In genomic region chr12:78146365-78146772, GRCh38 we compare ENCODE assay signal across 8 cellular contexts.
DNase-seq lines count a peak whose midpoint lies in the region; ATAC-seq, FAIRE-seq and TF ChIP-seq lines count a peak whose summit lies in the region.

No MANE protein-coding gene starts in this region.

- H3K36me3 Mint-ChIP-seq in astrocyte (ENCODE audit: low read depth, unreplicated experiment): no peaks in the 10 kb centered on the region
- no peaks in the 10 kb centered on the region for H3K36me3 Mint-ChIP-seq in activated T-helper 17 cell treated with anti-CD3 and anti-CD28 coated beads, Interleukin-2, amount 50 U/mL, for 72 hours (ENCODE audit: low read depth)

- H3K4me3 Mint-ChIP-seq in astrocyte (ENCODE audit: unreplicated experiment): no peak overlapping the region
- no peak overlapping the region for H3K4me3 Mint-ChIP-seq in activated T-helper 17 cell treated with anti-CD3 and anti-CD28 coated beads, Interleukin-2, amount 50 U/mL, for 72 hours

- H3K79me2 ChIP-seq in astrocyte (ENCODE audit: insufficient read depth, low read length) (no peaks in the 10 kb centered on the region), HepG2 (ENCODE audit: insufficient read depth, low read length) (no peaks in the 10 kb centered on the region)

- H3K27ac Mint-ChIP-seq in astrocyte (ENCODE audit: unreplicated experiment): no peak overlapping the region
- no peak overlapping the region for H3K27ac Mint-ChIP-seq in activated T-helper 17 cell treated with anti-CD3 and anti-CD28 coated beads, Interleukin-2, amount 50 U/mL, for 72 hours

- H3K4me2 ChIP-seq in astrocyte (ENCODE audit: low read length) (no peak overlapping the region), HepG2 (ENCODE audit: low read depth, low read length) (no peak overlapping the region)

- intact Hi-C loops in HepG2 (cut with micrococcal nuclease; ENCODE audit: unreplicated experiment): no loop called here

- TF ChIP-seq EP300 in HepG2 (IDR thresholded peaks at IDR 0.05; ENCODE audit: low read depth in 2 of 2, low read length in 2 of 2): no peak
- no peak for TF ChIP-seq EP300 in HepG2 (CRISPR knock-in tag; IDR thresholded peaks at IDR 0.05; ENCODE audit: borderline replicate concordance)

- TF ChIP-seq CTCF in GM06990 (IDR thresholded peaks at IDR 0.05; ENCODE audit: insufficient read depth, low read length, poor library complexity, severe bottlenecking) (peak; percentile 79), HFF-Myc (IDR thresholded peaks at IDR 0.05; ENCODE audit: low read depth, low read length, missing control alignments) (peak; percentile 70), astrocyte (IDR thresholded peaks at IDR 0.05; ENCODE audit: insufficient read depth, low read depth, low read length) (peak; percentile 74), HepG2 (CRISPR knock-in tag; IDR thresholded peaks at IDR 0.05) (peak; percentile 48)

- no peaks in the 10 kb centered on the region for H3K36me3 ChIP-seq in GM06990 (ENCODE audit: control insufficient read depth, insufficient read depth, low read length)
- H3K36me3 ChIP-seq in astrocyte (ENCODE audit: insufficient read depth, low read length): peaks cover 4% of the 10 kb centered on the region
- H3K36me3 ChIP-seq in HepG2 (replicated peaks in 1 of 2; ENCODE audit: control insufficient read depth in 1 of 2, insufficient read depth in 2 of 2, low read length in 2 of 2): no peaks in the 10 kb centered on the region

- no peak for TF ChIP-seq POLR2A in HepG2 (IDR thresholded peaks at IDR 0.05; ENCODE audit: insufficient read depth in 1 of 2, low read depth in 2 of 2, low read length in 2 of 2)

- peak; percentile 30; the same call in 1 of the 3 replicates for ATAC-seq in HepG2
- no peak for ATAC-seq in activated T-helper 17 cell treated with anti-CD3 and anti-CD28 coated beads, Interleukin-2, amount 50 U/mL, for 72 hours (replicated peaks)
- no peak for ATAC-seq in stimulated activated naive CD8-positive, alpha-beta T cell treated with anti-CD3 and anti-CD28 coated beads, Interleukin-15, Interleukin-2, amounts not matched to agents 100 U/mL and 50 U/mL, for 24 hours

- BruUV-seq in HepG2 (replicated peaks; lab: Mats Ljungman, UMichigan): no TSS peak

- H3K9ac ChIP-seq in astrocyte (ENCODE audit: low read length) (no peak overlapping the region), HepG2 (ENCODE audit: insufficient read depth, low read depth, low read length) (no peak overlapping the region)

- no peaks in the 10 kb centered on the region for H3K9me3 Mint-ChIP-seq in astrocyte (ENCODE audit: unreplicated experiment)
- H3K9me3 Mint-ChIP-seq in activated T-helper 17 cell treated with anti-CD3 and anti-CD28 coated beads, Interleukin-2, amount 50 U/mL, for 72 hours: no peaks in the 10 kb centered on the region

- H3K27ac ChIP-seq in astrocyte (ENCODE audit: low read depth, low read length) (no peak overlapping the region), HepG2 (ENCODE audit: extremely low read length, insufficient read depth, low read length) (no peak overlapping the region)

- no peak for TF ChIP-seq RAD21 in HepG2 (CRISPR knock-in tag; IDR thresholded peaks at IDR 0.05)

- POLR2A ChIA-PET in HepG2 (lab: Yijun Ruan, JAX): no interaction called here

- H4K20me1 ChIP-seq in astrocyte (ENCODE audit: insufficient read depth, low read length) (no peaks in the 10 kb centered on the region), HepG2 (ENCODE audit: insufficient read depth, low read length) (no peaks in the 10 kb centered on the region)

- H2AFZ ChIP-seq in astrocyte (ENCODE audit: low read depth, low read length) (no peak overlapping the region), HepG2 (ENCODE audit: low read length) (no peak overlapping the region)

- CTCF ChIA-PET in HepG2 (lab: Yijun Ruan, JAX; ENCODE audit: low intra/inter-chr PET ratio, low total read pairs): interaction anchor here (0.9 to 1.6 kb wide), 2 partner anchors 1028 to 1198 kb away, joined by 3 read pairs; no protein-coding TSS in a partner anchor

- DNase-seq in GM06990 (ENCODE audit: extremely low read depth, insufficient read length) (no peak), HFF-Myc (ENCODE audit: extremely low read depth, low read depth) (peak; percentile 15), NCI-H1694 treated with DMSO at 0.1 percent for 48 hours (lab: John Stamatoyannopoulos, UW) (peak; percentile 39), astrocyte (ENCODE audit: low read depth) (peak; percentile 26), HepG2 (ENCODE audit: low spot score) (peak; percentile 15)
- no peak for DNase-seq in central memory CD4-positive, alpha-beta T cell
- DNase-seq in stimulated activated naive CD8-positive, alpha-beta T cell treated with anti-CD3 and anti-CD28 coated beads, Interleukin-15, Interleukin-2, amounts not matched to agents 100 U/mL and 50 U/mL, for 24 hours: no peak

- FAIRE-seq in astrocyte (lab: Jason Lieb, UNC): no peak
- no peak for FAIRE-seq in HepG2 (lab: Jason Lieb, UNC)

- H3K4me1 Mint-ChIP-seq in astrocyte (ENCODE audit: low read depth, unreplicated experiment): peaks cover 5% of the 10 kb centered on the region
- no peaks in the 10 kb centered on the region for H3K4me1 Mint-ChIP-seq in activated T-helper 17 cell treated with anti-CD3 and anti-CD28 coated beads, Interleukin-2, amount 50 U/mL, for 72 hours

- no peaks in the 10 kb centered on the region for H3K9me3 ChIP-seq in astrocyte (ENCODE audit: insufficient read depth, low read depth, low read length)
- H3K9me3 ChIP-seq in HepG2 (ENCODE audit: low read length): no peaks in the 10 kb centered on the region

- H3K4me3 ChIP-seq in GM06990 (replicated peaks; ENCODE audit: low read depth, low read length) (no peak overlapping the region), HFF-Myc (replicated peaks; ENCODE audit: low read depth, low read length) (no peak overlapping the region), astrocyte (ENCODE audit: insufficient read depth, low read depth, low read length) (no peak overlapping the region), HepG2 (replicated peaks in 1 of 3; ENCODE audit: insufficient read depth in 1 of 3, low read depth in 2 of 3, low read length in 3 of 3) (no peak overlapping the region)

- no peaks in the 10 kb centered on the region for H3K27me3 Mint-ChIP-seq in astrocyte (ENCODE audit: low read depth, unreplicated experiment)
- no peaks in the 10 kb centered on the region for H3K27me3 Mint-ChIP-seq in activated T-helper 17 cell treated with anti-CD3 and anti-CD28 coated beads, Interleukin-2, amount 50 U/mL, for 72 hours

- H3K4me1 ChIP-seq in astrocyte (ENCODE audit: insufficient read depth, low read length): no peaks in the 10 kb centered on the region
- H3K4me1 ChIP-seq in HepG2 (ENCODE audit: insufficient read depth, low read length): no peaks in the 10 kb centered on the region

- H3K27me3 ChIP-seq in GM06990 (replicated peaks; ENCODE audit: control insufficient read depth, insufficient read depth, low read length): no peaks in the 10 kb centered on the region
- H3K27me3 ChIP-seq in astrocyte (ENCODE audit: insufficient read depth, low read length): no peaks in the 10 kb centered on the region
- no peaks in the 10 kb centered on the region for H3K27me3 ChIP-seq in HepG2 (ENCODE audit: control insufficient read depth in 1 of 2, insufficient read depth in 2 of 2, low read length in 2 of 2)

- in situ Hi-C loops in HepG2 (cut with HindIII; ENCODE audit: extremely low pct_ligation_motif_present, low pct_unique_long_range_greater_than_20kb): no loop called here

TF ChIP-seq in HepG2, 621 proteins besides CTCF, POLR2A, EP300 and RAD21:
- TF ChIP-seq ZNF589 (CRISPR knock-in tag; conservative IDR thresholded peaks at IDR 0.05): no peak
- TF ChIP-seq ZUFSP (CRISPR knock-in tag; IDR thresholded peaks at IDR 0.05; ENCODE audit: borderline replicate concordance): no peak
- peak; percentile 42 for TF ChIP-seq STAG1 (CRISPR knock-in tag; IDR thresholded peaks at IDR 0.05)
TF ChIP-seq in HepG2: peak in this region for 1.

Comparison
In these comparisons a context has a peak if more than half of its experiments do, and no peak if none do; other contexts are left out.
1. DNase-seq: peak in HFF-Myc (single experiment), NCI-H1694 treated with DMSO at 0.1 percent for 48 hours (single experiment), astrocyte (single experiment) and HepG2 (single experiment); none in GM06990 (single experiment), central memory CD4-positive, alpha-beta T cell (single experiment) and stimulated activated naive CD8-positive, alpha-beta T cell treated with anti-CD3 and anti-CD28 coated beads, Interleukin-15, Interleukin-2, amounts not matched to agents 100 U/mL and 50 U/mL, for 24 hours (single experiment).
2. Peak in every context shown above with its lines, with median percentiles within 50 percentile points of each other: CTCF ChIP-seq.